27 cellular contexts compared by ENCODE assay signal in the genomic region with DNA sequence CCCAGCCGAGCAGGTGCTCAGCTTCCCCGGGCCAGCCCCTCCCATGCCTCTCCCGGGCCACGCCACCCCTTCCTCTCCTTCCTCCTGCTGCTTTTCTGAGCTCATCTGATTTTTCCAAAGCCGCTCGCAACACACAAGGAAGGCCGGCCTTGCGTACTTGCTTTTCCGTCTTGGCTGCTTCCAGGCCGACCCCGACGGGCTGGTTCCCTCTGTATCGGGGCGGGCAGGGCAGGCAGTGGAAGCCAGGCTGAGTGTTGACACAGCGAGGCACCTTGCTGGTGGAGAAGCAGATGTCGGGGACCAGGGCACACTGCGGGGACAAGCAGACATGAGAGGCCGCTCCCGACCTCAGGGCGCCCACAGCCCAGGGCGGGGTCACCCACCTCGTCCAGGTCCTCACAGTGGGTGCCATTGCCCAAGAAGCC. TPM values are rescaled to one million over a fixed set of nuclear protein-coding genes. Genes with fewer than 3 reads are reported as not detected.
"Had no signal": no experiment of that assay in that cellular context is flagged by ENCODE, and none has a peak within 500 bp of the region (broad histone marks: within the 10 kb centered on the region; RNA-seq: fewer than 3 reads in every experiment).

No MANE protein-coding gene starts in this region.

- H3K4me3 ChIP-seq: ascending aorta, body of pancreas, MG63, SK-N-MC had no signal

- H3K36me3 Mint-ChIP-seq: activated CD4-positive, alpha-beta memory T cell treated with anti-CD3 and anti-CD28 coated beads for 36 hours; T-cell had no signal

- H3K27ac ChIP-seq: body of pancreas, SK-N-MC had no signal

- H3K4me1 Mint-ChIP-seq: activated B cell treated with CpG ODN at 0.5 μM for 24 hours; activated CD4-positive, alpha-beta T cell treated with anti-CD3 and anti-CD28 coated beads, Interleukin-2, amount 10 ng/mL, durations not matched to agents 7 days and 5 days; activated naive CD8-positive, alpha-beta T cell treated with anti-CD3 and anti-CD28 coated beads, Interleukin-2, amount 50 U/mL, for 24 hours; central memory CD8-positive, alpha-beta T cell; T-cell had no signal

- H3K4me3 Mint-ChIP-seq: activated B cell treated with CpG ODN at 0.5 μM for 24 hours; activated CD4-positive, alpha-beta memory T cell treated with anti-CD3 and anti-CD28 coated beads for 36 hours; activated CD4-positive, alpha-beta T cell treated with anti-CD3 and anti-CD28 coated beads, Interleukin-2, amount 10 ng/mL, durations not matched to agents 7 days and 5 days; activated naive CD8-positive, alpha-beta T cell treated with anti-CD3 and anti-CD28 coated beads, Interleukin-2, amount 50 U/mL, for 24 hours; activated T-cell treated with anti-CD3 and anti-CD28 coated beads, Interleukin-2, amount 50 U/mL, for 4 hours; central memory CD8-positive, alpha-beta T cell; T-cell had no signal

- H3K27me3 ChIP-seq: ascending aorta, body of pancreas, MG63 had no signal

- H3K4me1 ChIP-seq: ascending aorta, body of pancreas had no signal

- ATAC-seq: activated naive CD4-positive, alpha-beta T cell treated with anti-CD3 and anti-CD28 coated beads, Interleukin-2, amount 50 U/mL, for 72 hours; activated naive CD8-positive, alpha-beta T cell treated with anti-CD3 and anti-CD28 coated beads, Interleukin-2, amount 50 U/mL, for 24 hours; activated T-cell treated with anti-CD3 and anti-CD28 coated beads, Interleukin-2, amount 50 U/mL, for 4 hours; body of pancreas; T-cell had no signal

- H3K27me3 Mint-ChIP-seq: activated B cell treated with CpG ODN at 0.5 μM for 24 hours; activated CD4-positive, alpha-beta memory T cell treated with anti-CD3 and anti-CD28 coated beads for 36 hours; activated CD4-positive, alpha-beta T cell treated with anti-CD3 and anti-CD28 coated beads, Interleukin-2, amount 10 ng/mL, durations not matched to agents 7 days and 5 days; central memory CD8-positive, alpha-beta T cell had no signal

- H3K9me3 ChIP-seq: ascending aorta, body of pancreas, MG63 had no signal

- H3K27ac Mint-ChIP-seq: activated B cell treated with CpG ODN at 0.5 μM for 24 hours; activated CD4-positive, alpha-beta memory T cell treated with anti-CD3 and anti-CD28 coated beads for 36 hours; activated CD4-positive, alpha-beta T cell treated with anti-CD3 and anti-CD28 coated beads, Interleukin-2, amount 10 ng/mL, durations not matched to agents 7 days and 5 days; activated naive CD8-positive, alpha-beta T cell treated with anti-CD3 and anti-CD28 coated beads, Interleukin-2, amount 50 U/mL, for 24 hours; T-cell had no signal

- DNase-seq: activated B cell treated with CpG ODN at 0.5 μM for 24 hours; activated CD4-positive, alpha-beta memory T cell treated with anti-CD3 and anti-CD28 coated beads for 36 hours; activated CD4-positive, alpha-beta T cell treated with anti-CD3 and anti-CD28 coated beads for 1 hour; activated CD4-positive, alpha-beta T cell treated with anti-CD3 and anti-CD28 coated beads, Interleukin-2, amount 10 ng/mL, durations not matched to agents 7 days and 5 days; activated effector memory CD4-positive, alpha-beta T cell treated with anti-CD3 and anti-CD28 coated beads, Interleukin-2, amount 50 U/mL, for 16 hours; activated naive CD4-positive, alpha-beta T cell treated with Interleukin-2 at 50 U/mL for 16 hours; activated naive CD8-positive, alpha-beta T cell treated with anti-CD3 and anti-CD28 coated beads, Interleukin-2, amount 50 U/mL, for 24 hours; activated T-cell treated with anti-CD3 and anti-CD28 coated beads, Interleukin-2, amount 50 U/mL, for 4 hours; amniotic stem cell; body of pancreas; MG63; MV-4-11; NCI-H1092 treated with DMSO at 0.1 percent for 48 hours; NCI-H1417 treated with DMSO at 0.1 percent for 48 hours; NCI-H1694; NCI-H2029; NCI-H446; NCI-H526; NCI-H82; T-cell; T-helper 2 cell; T1000 had no signal

RNA-seq across cellular contexts. Expression of a gene that starts 21.1 kb away (rescaled TPM):
- total RNA-seq: activated B cell treated with CpG ODN at 0.5 μM for 24 hours; activated CD4-positive, alpha-beta memory T cell treated with anti-CD3 and anti-CD28 coated beads for 36 hours; activated CD4-positive, alpha-beta T cell treated with anti-CD3 and anti-CD28 coated beads, Interleukin-2, amount 10 ng/mL, durations not matched to agents 7 days and 5 days; activated naive CD4-positive, alpha-beta T cell treated with anti-CD3 and anti-CD28 coated beads, Interleukin-2, amount 50 U/mL, for 72 hours; OCI-LY7 had no signal
